Comparison of ENCODE assay signal across 1 cellular context in the genomic region with DNA sequence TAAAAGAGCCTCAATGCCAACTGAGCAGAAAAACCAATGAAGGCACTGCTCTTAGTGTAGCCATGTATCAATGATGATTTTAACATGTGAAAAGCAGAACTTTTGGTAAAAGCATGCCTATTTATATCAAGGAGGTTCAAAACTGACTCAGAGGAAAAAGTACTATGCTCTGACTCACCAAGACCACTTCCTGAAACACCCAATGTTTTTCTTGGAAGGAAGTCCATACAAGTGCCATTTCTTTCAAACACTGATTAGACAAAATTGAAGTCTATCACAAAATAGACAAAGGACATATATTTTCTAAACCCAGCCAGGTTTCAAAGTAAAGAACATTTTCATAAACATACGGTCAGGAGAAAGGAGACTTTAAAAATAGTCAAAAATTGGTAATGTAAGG.
TF ChIP-seq lines count a peak whose summit lies in the region.

No MANE protein-coding gene starts in this region.

TF ChIP-seq in HepG2, 621 proteins besides CTCF, POLR2A, EP300 and RAD21 (continued from another document):
- no peak for TF ChIP-seq ZBTB49 (CRISPR knock-in tag; IDR thresholded peaks at IDR 0.05; ENCODE audit: borderline replicate concordance)
- no peak for TF ChIP-seq MIER3 (CRISPR knock-in tag; IDR thresholded peaks at IDR 0.05; ENCODE audit: borderline replicate concordance)
- no peak for TF ChIP-seq MYC (CRISPR knock-in tag; IDR thresholded peaks at IDR 0.05; ENCODE audit: borderline replicate concordance)
- no peak for TF ChIP-seq CHD4 (IDR thresholded peaks at IDR 0.05; ENCODE audit: borderline replicate concordance, low read length)
- no peak for TF ChIP-seq ZFP1 (CRISPR knock-in tag; IDR thresholded peaks at IDR 0.05)
- TF ChIP-seq ATRX (CRISPR knock-in tag; IDR thresholded peaks at IDR 0.05; ENCODE audit: borderline replicate concordance), result no peak
- no peak for TF ChIP-seq POLR2G (IDR thresholded peaks at IDR 0.05; ENCODE audit: low read depth, low read length)
- TF ChIP-seq PTBP1 (IDR thresholded peaks at IDR 0.05; ENCODE audit: low read depth, low read length, poor library complexity, severe bottlenecking), result no peak
- TF ChIP-seq ISX (CRISPR knock-in tag; conservative IDR thresholded peaks at IDR 0.05), result no peak
- TF ChIP-seq JARID2 (CRISPR knock-in tag; IDR thresholded peaks at IDR 0.05; ENCODE audit: insufficient replicate concordance), result no peak
